ENCODE assay signal across 13 cellular contexts in genomic region chr5:143432658-143433239, GRCh38. TPM values are rescaled to one million over a fixed set of nuclear protein-coding genes. Genes with fewer than 3 reads are reported as not detected.
DNase-seq lines count a peak whose midpoint lies in the region; ATAC-seq, FAIRE-seq and TF ChIP-seq lines count a peak whose summit lies in the region.
"Had no signal": no experiment of that assay in that cellular context is flagged by ENCODE, and none has a peak within 500 bp of the region (broad histone marks: within the 10 kb centered on the region; RNA-seq: fewer than 3 reads in every experiment).

No MANE protein-coding gene starts in this region.

- BruUV-seq in HepG2 (replicated peaks; lab: Mats Ljungman, UMichigan), result no TSS peak

- CTCF ChIA-PET in HepG2 (lab: Yijun Ruan, JAX; ENCODE audit: low intra/inter-chr PET ratio, low total read pairs), result no interaction called here

- POLR2A ChIA-PET in HepG2 (lab: Yijun Ruan, JAX), result no interaction called here

- H3K27me3 ChIP-seq in DOHH2 (ENCODE audit: control insufficient read depth, low read length), result no peaks in the 10 kb centered on the region
- no peaks in the 10 kb centered on the region for H3K27me3 ChIP-seq in OCI-LY3 (ENCODE audit: low read depth, low read length)
- peaks cover 0 to 6% of the 10 kb centered on the region in 2 experiments; a peak in 2 of 5 replicates for H3K27me3 ChIP-seq in HepG2 (ENCODE audit: control insufficient read depth in 1 of 2, insufficient read depth in 2 of 2, low read length in 2 of 2)

- DNase-seq in HepG2 (ENCODE audit: low spot score), result peak; percentile 22
- DNase-seq in H4 (ENCODE audit: low spot score), result no peak
- DNase-seq in HT-29 (ENCODE audit: low spot score), result no peak
- no peak for DNase-seq in NCI-H1417 treated with DMSO at 0.1 percent for 48 hours (lab: John Stamatoyannopoulos, UW)
- DNase-seq: activated naive CD4-positive, alpha-beta T cell treated with anti-CD3 and anti-CD28 coated beads, Interleukin-2, amount 10 ng/mL, durations not matched to agents 7 days and 5 days; DMS 273 treated with DMSO at 0.1 percent for 48 hours; mucosa of descending colon; NCI-H2171 treated with DMSO at 0.1 percent for 48 hours; stimulated activated CD4-positive, alpha-beta T cell treated with anti-CD3 and anti-CD28 coated beads, Interleukin-4, amount 100 ng/mL, for 24 hours had no signal

- H3K27ac ChIP-seq in DOHH2 (ENCODE audit: low read depth, low read length) (peak overlapping the region; percentile 94), OCI-LY3 (ENCODE audit: low read length) (peak overlapping the region; percentile 40), HepG2 (ENCODE audit: extremely low read length, insufficient read depth, low read length) (no peak overlapping the region)

- H3K4me2 ChIP-seq in DOHH2 (ENCODE audit: low read length) (peak overlapping the region; percentile 89), OCI-LY3 (ENCODE audit: low read length) (peak overlapping the region; percentile 88), HepG2 (ENCODE audit: low read depth, low read length) (peak overlapping the region; percentile 41)

- H3K9me3 ChIP-seq in DOHH2 (ENCODE audit: control insufficient read depth, insufficient read depth, low read length) (no peaks in the 10 kb centered on the region), OCI-LY3 (ENCODE audit: insufficient read depth, low read length) (no peaks in the 10 kb centered on the region), HepG2 (ENCODE audit: low read length) (no peaks in the 10 kb centered on the region)
- H3K9me3 ChIP-seq: mucosa of descending colon had no signal

- H3K79me2 ChIP-seq in DOHH2 (ENCODE audit: control insufficient read depth, low read length) (peaks cover 66% of the 10 kb centered on the region), OCI-LY3 (ENCODE audit: low read length) (peaks cover 26% of the 10 kb centered on the region), HepG2 (ENCODE audit: insufficient read depth, low read length) (no peaks in the 10 kb centered on the region)

- WGBS in HepG2 (ENCODE audit: low lambda C conversion rate), result 13% methylated on average over 7 of the region's 7 CpGs

- no peaks in the 10 kb centered on the region for H3K9me2 ChIP-seq in DOHH2 (replicated peaks; ENCODE audit: control insufficient read depth, low read length)

- peaks cover 26% of the 10 kb centered on the region for H3F3A ChIP-seq in DOHH2 (ENCODE audit: control insufficient read depth, insufficient read depth)

- H3K4me3 ChIP-seq in DOHH2 (ENCODE audit: low read length), result peak overlapping the region; percentile 85
- peak overlapping the region; percentile 74 for H3K4me3 ChIP-seq in OCI-LY3 (ENCODE audit: low read length)
- H3K4me3 ChIP-seq in HepG2 (replicated peaks in 1 of 3; ENCODE audit: insufficient read depth in 1 of 3, low read depth in 2 of 3, low read length in 3 of 3), result peak overlapping the region in 1 of 3 experiments; percentile 22; a peak in 1 of 6 replicates
- H3K4me3 ChIP-seq: mucosa of descending colon had no signal

- no peak for TF ChIP-seq CTCF in DOHH2 (IDR thresholded peaks at IDR 0.05; ENCODE audit: low read depth, low read length, poor library complexity, severe bottlenecking)
- no peak for TF ChIP-seq CTCF in OCI-LY3 (IDR thresholded peaks at IDR 0.05; ENCODE audit: low read depth, low read length)
- TF ChIP-seq CTCF in HepG2 (CRISPR knock-in tag; IDR thresholded peaks at IDR 0.05), result no peak

- no peak for TF ChIP-seq RAD21 in HepG2 (CRISPR knock-in tag; IDR thresholded peaks at IDR 0.05)

- H3K9ac ChIP-seq in OCI-LY3 (ENCODE audit: low read length) (peak overlapping the region; percentile 58), HepG2 (ENCODE audit: insufficient read depth, low read depth, low read length) (no peak overlapping the region)

- TF ChIP-seq EP300 in HepG2 (IDR thresholded peaks at IDR 0.05; ENCODE audit: low read depth in 2 of 2, low read length in 2 of 2) (no peak), HepG2 (CRISPR knock-in tag; IDR thresholded peaks at IDR 0.05; ENCODE audit: borderline replicate concordance) (no peak)

- intact Hi-C loops in HepG2 (cut with micrococcal nuclease; ENCODE audit: unreplicated experiment), result no loop called here

- no peaks in the 10 kb centered on the region for H4K20me1 ChIP-seq in DOHH2 (ENCODE audit: control insufficient read depth, insufficient read depth, low read depth, low read length)
- H4K20me1 ChIP-seq in OCI-LY3 (ENCODE audit: insufficient read depth, low read length), result peaks cover under 1% of the 10 kb centered on the region; the same call in 1 of the 2 replicates
- no peaks in the 10 kb centered on the region for H4K20me1 ChIP-seq in HepG2 (ENCODE audit: insufficient read depth, low read length)

- H3K36me3 ChIP-seq in DOHH2 (ENCODE audit: control insufficient read depth, low read length) (peaks cover 57% of the 10 kb centered on the region), OCI-LY3 (replicated peaks; ENCODE audit: low read depth, low read length) (no peaks in the 10 kb centered on the region), HepG2 (replicated peaks in 1 of 2; ENCODE audit: control insufficient read depth in 1 of 2, insufficient read depth in 2 of 2, low read length in 2 of 2) (no peaks in the 10 kb centered on the region)

- no peak for FAIRE-seq in HepG2 (lab: Jason Lieb, UNC)
- FAIRE-seq: colon had no signal

- H2AFZ ChIP-seq in OCI-LY3 (ENCODE audit: low read depth, low read length) (peak overlapping the region; percentile 94), HepG2 (ENCODE audit: low read length) (no peak overlapping the region)

- ATAC-seq in GM19438 (IDR thresholded peaks at IDR 0.05; ENCODE audit: low read depth, unreplicated experiment) (peak; percentile 42), HepG2 (peak; percentile 53; the same call in 2 of the 3 replicates)
- ATAC-seq: mucosa of descending colon had no signal

- H3K4me1 ChIP-seq in DOHH2 (ENCODE audit: control insufficient read depth, low read length) (peaks cover 75% of the 10 kb centered on the region), OCI-LY3 (ENCODE audit: low read length) (peaks cover 76% of the 10 kb centered on the region), HepG2 (ENCODE audit: insufficient read depth, low read length) (peaks cover 32% of the 10 kb centered on the region)

- in situ Hi-C loops in HepG2 (cut with HindIII; ENCODE audit: extremely low pct_ligation_motif_present, low pct_unique_long_range_greater_than_20kb), result loop anchor here (25.0 kb wide), 1 partner anchor 380 kb away; the partner anchor contains the start of gene HMHB1

- TF ChIP-seq POLR2A in HepG2 (IDR thresholded peaks at IDR 0.05; ENCODE audit: insufficient read depth in 1 of 2, low read depth in 2 of 2, low read length in 2 of 2), result no peak

TF ChIP-seq in HepG2, 621 proteins besides CTCF, POLR2A, EP300 and RAD21 (continues in another document):
- TF ChIP-seq THAP9 (CRISPR knock-in tag; IDR thresholded peaks at IDR 0.05; ENCODE audit: borderline replicate concordance), result no peak

RNA-seq across cellular contexts. Expression of gene NR3C1, which starts 29.3 kb away (rescaled TPM):
- total RNA-seq in HepG2 (2016; rRNA removed; fragmentation: Illumina TruSeq; extraction: Trizol), result 24.3 and 30.0 TPM in 2 replicates
- total RNA-seq in HepG2 (2016; cell fraction: cytosol; rRNA removed; fragmentation: Illumina TruSeq; extraction: Trizol; ENCODE audit: low read depth), result 34.6 and 40.8 TPM in 2 replicates
- total RNA-seq in HepG2 (2016; cell fraction: insoluble cytoplasmic fraction; rRNA removed; fragmentation: Illumina TruSeq; extraction: Trizol), result 27.6 and 29.7 TPM in 2 replicates
- total RNA-seq in HepG2 (2016; cell fraction: membrane; rRNA removed; fragmentation: Illumina TruSeq; extraction: Trizol), result 42.6 and 43.8 TPM in 2 replicates
- 41.0 and 41.5 TPM in 2 replicates for total RNA-seq in HepG2 (2016; cell fraction: nucleus; rRNA removed; fragmentation: Illumina TruSeq; extraction: Trizol)
- 8.9 and 10.0 TPM in 2 replicates for polyA plus RNA-seq in HepG2 (2011; rRNA removed)
- 4.5 and 7.8 TPM in 2 replicates for polyA plus RNA-seq in HepG2 (2011; cell fraction: cytosol; rRNA removed)
- 4.7 and 5.3 TPM in 2 replicates for polyA plus RNA-seq in HepG2 (2011; cell fraction: nucleus; rRNA removed)
- 17.8 and 19.1 TPM in 2 replicates for polyA plus RNA-seq in HepG2 (2012)
- polyA plus RNA-seq in HepG2 (2016; cell fraction: cytosol; fragmentation: Illumina TruSeq; extraction: Trizol; ENCODE audit: low read depth), result 0.48 and 0.52 TPM in 2 replicates
- polyA plus RNA-seq in HepG2 (2016; cell fraction: insoluble cytoplasmic fraction; fragmentation: Illumina TruSeq; extraction: Trizol; ENCODE audit: low read depth), result 14.7 and 15.8 TPM in 2 replicates
- 3.1 and 3.3 TPM in 2 replicates for polyA plus RNA-seq in HepG2 (2016; cell fraction: membrane; fragmentation: Illumina TruSeq; extraction: Trizol; ENCODE audit: low read depth)
- 11.1 and 11.7 TPM in 2 replicates for polyA plus RNA-seq in HepG2 (2016; cell fraction: nucleus; fragmentation: Illumina TruSeq; extraction: Trizol; ENCODE audit: insufficient read depth, low read depth)
- polyA minus RNA-seq in HepG2 (2011; rRNA and poly(A)+ RNA removed; ENCODE audit: low replicate concordance), result 13.6 and 58.6 TPM in 2 replicates
- polyA minus RNA-seq in HepG2 (2011; cell fraction: cytosol; rRNA and poly(A)+ RNA removed), result 18.9 and 21.2 TPM in 2 replicates
- 45.3 and 61.3 TPM in 2 replicates for polyA minus RNA-seq in HepG2 (2011; cell fraction: nucleus; rRNA and poly(A)+ RNA removed)
- total RNA-seq in H4 (2014; rRNA removed; shearing (Covaris generic)), result 47.9 and 55.5 TPM in 2 replicates
- not detected in 2 replicates for total RNA-seq in HT-29 (2014; rRNA removed; shearing (Covaris generic))

Comparison
In these comparisons a context has a peak if more than half of its experiments do, and no peak if none do; other contexts are left out.
1. RNA of gene NR3C1, which starts 29.3 kb away (total RNA-seq): 47.9 to 55.5 TPM in H4 and 24.3 to 43.8 TPM in HepG2; not detected in HT-29; every median in the first group is over 10 times any median in the second.
2. Peak in every context shown above with its lines, with median percentiles within 50 percentile points of each other: H3K4me2 ChIP-seq.